Comparison of ENCODE assay signal across 8 cellular contexts in genomic region chr3:184314363-184314699, GRCh38. TPM values are rescaled to one million over a fixed set of nuclear protein-coding genes. Genes with fewer than 3 reads are reported as not detected.
A peak's percentile ranks its signal among the peaks of the same experiment; 100 is the strongest.
DNase-seq lines count a peak whose midpoint lies in the region; ATAC-seq and TF ChIP-seq lines count a peak whose summit lies in the region.

Gene EIF4G1 (plus strand): TSS chr3:184314606. CDS start chr3:184315797, 1,191 bp downstream.

- peaks cover 0 to 3% (median 0%) of the 10 kb centered on the region in 3 donors for H3K27me3 Mint-ChIP-seq in CD14-positive monocyte (ENCODE audit: low read depth in 3 of 3)
- H3K27me3 Mint-ChIP-seq in activated CD4-positive, alpha-beta memory T cell treated with anti-CD3 and anti-CD28 coated beads for 36 hours = no peaks in the 10 kb centered on the region

- CTCF ChIA-PET in activated CD4-positive, alpha-beta memory T cell treated with anti-CD3 and anti-CD28 coated beads for 36 hours (lab: Charles Lee) = no interaction called here

- H3K9me3 Mint-ChIP-seq in CD14-positive monocyte = no peaks in the 10 kb centered on the region
- H3K9me3 Mint-ChIP-seq in activated CD4-positive, alpha-beta memory T cell treated with anti-CD3 and anti-CD28 coated beads for 36 hours = no peaks in the 10 kb centered on the region

- no peaks in the 10 kb centered on the region for H3K27me3 ChIP-seq in dorsolateral prefrontal cortex

- TF ChIP-seq CTCF in CD14-positive monocyte (IDR thresholded peaks at IDR 0.05) (no peak), dorsolateral prefrontal cortex (IDR thresholded peaks at IDR 0.05 in 54 of 56, conservative IDR thresholded peaks at IDR 0.05 in 2 of 56; ENCODE audit: low read depth in 1 of 56, partially characterized antibody in 56 of 56) (peak in 10 of 56 donors; percentile 5 to 28 (median 15)), lower leg skin (IDR thresholded peaks at IDR 0.05) (no peak)

- peaks cover 32% of the 10 kb centered on the region for H3K4me1 Mint-ChIP-seq in CD14-positive monocyte
- peaks cover 29% of the 10 kb centered on the region for H3K4me1 Mint-ChIP-seq in activated CD4-positive, alpha-beta memory T cell treated with anti-CD3 and anti-CD28 coated beads for 36 hours (ENCODE audit: low read depth)

- peak within 1 kb of the TSS; percentile 89 to 93 for H3K4me3 Mint-ChIP-seq in CD14-positive monocyte
- H3K4me3 Mint-ChIP-seq in activated CD4-positive, alpha-beta memory T cell treated with anti-CD3 and anti-CD28 coated beads for 36 hours = peak within 1 kb of the TSS; percentile 86

- peaks cover 20 to 26% of the 10 kb centered on the region in 2 donors for H3K36me3 Mint-ChIP-seq in CD14-positive monocyte
- peaks cover 30% of the 10 kb centered on the region for H3K36me3 Mint-ChIP-seq in activated CD4-positive, alpha-beta memory T cell treated with anti-CD3 and anti-CD28 coated beads for 36 hours

- H3K27ac ChIP-seq in dorsolateral prefrontal cortex = peak within 1 kb of the TSS; percentile 7 to 97 (median 92)

- WGBS in lower leg skin, 2 donors = 0 to 1% methylated on average over 28 to 38 of the region's 40 CpGs

- H3K4me3 ChIP-seq in dorsolateral prefrontal cortex = peak within 1 kb of the TSS; percentile 44 to 88 (median 81)
- peak within 1 kb of the TSS; percentile 57 for H3K4me3 ChIP-seq in lower leg skin (ENCODE audit: low read depth, poor library complexity, severe bottlenecking)

- intact Hi-C loops in CD14-positive monocyte (cut with micrococcal nuclease) = loop anchor here (2.0 to 5.0 kb wide), 2 partner anchors 16 to 67 kb away; partner anchors contain the start of genes ALG3 (in 1 of the 2), EEF1AKMT4 (in 1 of the 2) and PSMD2 (in 1 of the 2)
- intact Hi-C loops in activated CD4-positive, alpha-beta memory T cell treated with anti-CD3 and anti-CD28 coated beads for 36 hours (cut with micrococcal nuclease) = loop anchor here (1.0 kb wide), 3 partner anchors 15 to 128 kb away; partner anchors contain the start of genes ABCF3 and PSMD2
- intact Hi-C loops in dorsolateral prefrontal cortex (cut with DNase I) = loop anchor here (1.0 to 2.0 kb wide), 3 partner anchors 15 to 49 kb away; partner anchors contain the start of gene PSMD2 (in 2 of the 2)
- intact Hi-C loops in lower leg skin (cut with DNase I; ENCODE audit: low total_unique reads) = no loop called here

- peak within 1 kb of the TSS; percentile 82 to 97 (median 93) for H3K27ac Mint-ChIP-seq in CD14-positive monocyte
- peak within 1 kb of the TSS; percentile 93 for H3K27ac Mint-ChIP-seq in activated CD4-positive, alpha-beta memory T cell treated with anti-CD3 and anti-CD28 coated beads for 36 hours

- POLR2A ChIA-PET in activated CD4-positive, alpha-beta memory T cell treated with anti-CD3 and anti-CD28 coated beads for 36 hours (lab: Charles Lee) = no interaction called here

- ATAC-seq in GM19438 (IDR thresholded peaks at IDR 0.05; ENCODE audit: low read depth, unreplicated experiment) (peak; percentile 76), HG03571 (IDR thresholded peaks at IDR 0.05; ENCODE audit: unreplicated experiment) (peak; percentile 77)

- TF ChIP-seq POLR2A in lower leg skin (IDR thresholded peaks at IDR 0.05) = no peak

- DNase-seq in CD14-positive monocyte (ENCODE audit: low spot score) (peak; percentile 91), NCI-H82 (lab: John Stamatoyannopoulos, UW) (peak; percentile 98), dorsolateral prefrontal cortex (peak; percentile 86 to 96 (median 93)), lower leg skin (ENCODE audit: low spot score in 2 of 2) (peak; percentile 92 to 99)
- DNase-seq in activated CD4-positive, alpha-beta memory T cell treated with anti-CD3 and anti-CD28 coated beads for 36 hours = peak; percentile 95
- peak; percentile 87 to 90 for DNase-seq in stimulated activated CD4-positive, alpha-beta T cell treated with anti-CD3 and anti-CD28 coated beads, Interleukin-4, amount 100 ng/mL, for 48 hours (ENCODE audit: low read depth in 2 of 2)

RNA-seq across cellular contexts. Expression of gene EIF4G1, which starts in this region (rescaled TPM):
- 10 to 100 TPM; 13.9 to 24.2 TPM for polyA plus RNA-seq in CD14-positive monocyte
- 100 to 1,000 TPM; 410 to 432 TPM for total RNA-seq in activated CD4-positive, alpha-beta memory T cell treated with anti-CD3 and anti-CD28 coated beads for 36 hours
- total RNA-seq in dorsolateral prefrontal cortex (100 to 1,000 TPM; 152 to 287 (median 190) TPM), lower leg skin (100 to 1,000 TPM; 418 to 445 (median 433) TPM)

Comparison
In these comparisons a context has a peak if more than half of its experiments do, and no peak if none do; other contexts are left out.
1. Peak in every context shown above with its lines: DNase-seq, ATAC-seq, H3K4me3 ChIP-seq and H3K27ac ChIP-seq.